ENCODE assay signal across 20 cellular contexts in the genomic region with DNA sequence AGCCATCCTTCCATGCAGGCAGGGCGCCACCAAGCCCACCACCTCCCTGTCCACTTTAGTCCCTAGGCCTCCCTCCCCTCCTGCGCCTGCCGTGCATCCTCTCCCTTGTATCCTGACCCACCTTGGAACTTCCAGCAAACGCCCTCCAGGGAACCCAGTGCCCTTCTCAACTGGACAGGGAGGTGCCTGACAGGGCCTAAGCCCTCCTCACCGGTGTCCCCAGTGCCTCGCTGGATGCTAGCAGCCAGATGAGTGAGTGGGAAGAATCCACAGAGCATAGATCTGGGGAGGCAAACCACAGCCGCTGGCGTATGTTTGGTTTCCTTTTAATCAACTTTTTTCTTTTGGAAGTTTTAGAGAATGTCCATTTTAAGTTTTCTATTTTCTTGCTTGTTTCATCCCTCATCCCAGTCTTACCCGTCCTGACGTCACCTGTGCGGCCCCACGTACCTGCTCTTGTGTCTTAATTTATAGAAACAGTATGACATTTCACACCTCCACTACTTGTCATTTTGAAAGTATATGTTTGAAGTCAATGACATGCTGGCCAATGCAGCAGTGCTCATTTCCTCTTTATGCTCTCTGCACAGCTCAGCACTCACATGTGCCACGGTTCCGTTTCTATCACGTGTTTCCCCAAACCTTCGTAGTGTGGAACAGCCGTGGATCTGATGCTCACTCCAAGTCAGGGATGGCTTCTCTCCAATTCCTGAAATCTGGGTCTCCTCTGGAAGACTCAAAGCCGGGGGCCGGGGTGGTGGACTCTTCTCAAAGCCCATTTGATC. TPM values are rescaled to one million over a fixed set of nuclear protein-coding genes. Genes with fewer than 3 reads are reported as not detected.
"Had no signal": no experiment of that assay in that cellular context is flagged by ENCODE, and none has a peak within 500 bp of the region (broad histone marks: within the 10 kb centered on the region; RNA-seq: fewer than 3 reads in every experiment).

No MANE protein-coding gene starts in this region.

- DNase-seq: activated CD4-positive, alpha-beta T cell treated with anti-CD3 and anti-CD28 coated beads for 1 hour; activated CD8-positive, alpha-beta memory T cell treated with anti-CD3 and anti-CD28 coated beads for 24 hours; activated effector memory CD4-positive, alpha-beta T cell treated with Interleukin-2 at 50 U/mL for 16 hours; activated naive CD8-positive, alpha-beta T cell treated with anti-CD3 and anti-CD28 coated beads, Interleukin-2, amount 50 U/mL, for 24 hours; activated T-cell treated with anti-CD3 and anti-CD28 coated beads for 4 hours; esophagus squamous epithelium; foreskin fibroblast; heart right ventricle; islet precursor cell; mesenchymal stem cell; sigmoid colon; stimulated activated CD4-positive, alpha-beta T cell treated with anti-CD3 and anti-CD28 coated beads, Interleukin-2, amount 100 ng/mL, for 24 hours; stimulated activated naive CD4-positive, alpha-beta T cell treated with Interleukin-2 at 50 U/mL for 16 hours; trophoblast cell had no signal

- H3K4me3 ChIP-seq: ascending aorta, esophagus squamous epithelium, heart right ventricle, sigmoid colon had no signal

- H3K4me3 Mint-ChIP-seq: activated naive CD8-positive, alpha-beta T cell treated with anti-CD3 and anti-CD28 coated beads, Interleukin-2, amount 50 U/mL, for 24 hours; nephron; T-helper 2 cell treated with Interferon-gamma antibody and Interleukin-4, amounts not matched to agents 5 μg/mL and 100 μg/mL, for 36 hours had no signal

- H3K36me3 ChIP-seq: ascending aorta, esophagus squamous epithelium, heart right ventricle, sigmoid colon had no signal

- H3K27ac Mint-ChIP-seq: activated naive CD8-positive, alpha-beta T cell treated with anti-CD3 and anti-CD28 coated beads, Interleukin-2, amount 50 U/mL, for 24 hours; nephron; T-helper 2 cell treated with Interferon-gamma antibody and Interleukin-4, amounts not matched to agents 5 μg/mL and 100 μg/mL, for 36 hours had no signal

- H3K9me3 Mint-ChIP-seq: activated naive CD8-positive, alpha-beta T cell treated with anti-CD3 and anti-CD28 coated beads, Interleukin-2, amount 50 U/mL, for 24 hours; nephron; T-helper 2 cell treated with Interferon-gamma antibody and Interleukin-4, amounts not matched to agents 5 μg/mL and 100 μg/mL, for 36 hours had no signal

- H3K27ac ChIP-seq: ascending aorta, esophagus squamous epithelium, heart right ventricle, sigmoid colon had no signal

- ATAC-seq: activated naive CD8-positive, alpha-beta T cell treated with anti-CD3 and anti-CD28 coated beads, Interleukin-2, amount 50 U/mL, for 24 hours; heart right ventricle; left lobe of liver had no signal

- H3K9me3 ChIP-seq: ascending aorta, esophagus squamous epithelium, heart right ventricle, sigmoid colon had no signal

- H3K4me1 ChIP-seq: ascending aorta had no signal

RNA-seq across cellular contexts. Expression of a gene that starts 3.4 kb away (rescaled TPM):
- total RNA-seq: ascending aorta, left lobe of liver, osteoblast, pulmonary artery endothelial cell had no signal
- polyA plus RNA-seq: heart right ventricle, sigmoid colon had no signal
